In genomic region chr11:64245401-64245796, GRCh38 we compare ENCODE assay signal across 8 cellular contexts. TPM values are rescaled to one million over a fixed set of nuclear protein-coding genes. Genes with fewer than 3 reads are reported as not detected.
DNase-seq lines count a peak whose midpoint lies in the region; ATAC-seq and TF ChIP-seq lines count a peak whose summit lies in the region.

No MANE protein-coding gene starts in this region.

- H2AFZ ChIP-seq in trophoblast cell (ENCODE audit: insufficient read depth, low read length, poor library complexity), result no peak overlapping the region

- no peak for ATAC-seq in Right ventricle myocardium superior (ENCODE audit: poor library complexity)
- no peak for ATAC-seq in foreskin keratinocyte

- peak overlapping the region; percentile 78 for H3K14ac ChIP-seq in trophoblast cell (ENCODE audit: low read length)

- peak overlapping the region; percentile 89 for H3K4ac ChIP-seq in trophoblast cell (ENCODE audit: low read depth, low read length)

- H3K4me3 ChIP-seq in cardiac muscle cell (peak overlapping the region; percentile 48), trophoblast cell (ENCODE audit: low read depth, low read length) (peak overlapping the region; percentile 97)

- H3K27me3 ChIP-seq in cardiac muscle cell, result no peaks in the 10 kb centered on the region
- H3K27me3 ChIP-seq in foreskin keratinocyte, result no peaks in the 10 kb centered on the region
- H3K27me3 ChIP-seq in trophoblast cell (ENCODE audit: insufficient read depth, low read length), result no peaks in the 10 kb centered on the region

- no peak overlapping the region for H2BK5ac ChIP-seq in trophoblast cell (ENCODE audit: low read depth, low read length, poor library complexity)

- no CpG with 5 or more reads among the region's 6 CpGs for WGBS in trophoblast cell (ENCODE audit: extremely low coverage, insufficient coverage, insufficient read length)

- peak overlapping the region; percentile 23 for H2BK120ac ChIP-seq in trophoblast cell (ENCODE audit: insufficient read depth, low read length, poor library complexity)

- H3K27ac ChIP-seq in cardiac muscle cell (peak overlapping the region; percentile 26), foreskin keratinocyte (peak overlapping the region; percentile 78), trophoblast cell (ENCODE audit: low read depth, low read length) (peak overlapping the region; percentile 87)

- H4K91ac ChIP-seq in trophoblast cell (ENCODE audit: low read depth, low read length), result peak overlapping the region; percentile 67

- no peak for TF ChIP-seq CTCF in cardiac muscle cell (IDR thresholded peaks at IDR 0.05; ENCODE audit: low read depth, low read length)
- no peak for TF ChIP-seq CTCF in foreskin keratinocyte (conservative IDR thresholded peaks at IDR 0.05)

- H2BK12ac ChIP-seq in trophoblast cell (ENCODE audit: low read length), result no peak overlapping the region

- H3K9ac ChIP-seq in trophoblast cell (ENCODE audit: low read length), result peak overlapping the region; percentile 32

- H3K4me1 ChIP-seq in cardiac muscle cell (ENCODE audit: low read depth), result peaks cover 5% of the 10 kb centered on the region
- no peaks in the 10 kb centered on the region for H3K4me1 ChIP-seq in foreskin keratinocyte
- H3K4me1 ChIP-seq in trophoblast cell (ENCODE audit: control insufficient read depth in 1 of 2, insufficient read depth in 2 of 2, low read length in 2 of 2), result peaks cover 20 to 32% of the 10 kb centered on the region in 2 experiments

- no peak overlapping the region for H4K12ac ChIP-seq in trophoblast cell (ENCODE audit: low read depth, low read length)

- intact Hi-C loops in Right ventricle myocardium superior (cut with DNase I), result no loop called here

- H3K36me3 ChIP-seq in cardiac muscle cell (no peaks in the 10 kb centered on the region), trophoblast cell (ENCODE audit: control insufficient read depth in 1 of 2, insufficient read depth in 2 of 2, low read length in 2 of 2) (peaks cover 19 to 26% of the 10 kb centered on the region in 2 experiments)

- no peak overlapping the region for H3K23ac ChIP-seq in trophoblast cell (ENCODE audit: low read length)

- H3K18ac ChIP-seq in trophoblast cell (ENCODE audit: low read length), result peak overlapping the region; percentile 41

- H4K8ac ChIP-seq in trophoblast cell (ENCODE audit: low read depth, low read length), result peak overlapping the region; percentile 32

- H3K4me2 ChIP-seq in trophoblast cell (ENCODE audit: low read length), result peak overlapping the region; percentile 73

- H3K9me3 ChIP-seq in cardiac muscle cell (ENCODE audit: low read depth) (no peaks in the 10 kb centered on the region), trophoblast cell (ENCODE audit: insufficient read depth, low read depth, low read length) (peaks cover 4% of the 10 kb centered on the region)

- peaks cover 32% of the 10 kb centered on the region for H3K79me2 ChIP-seq in trophoblast cell (ENCODE audit: control insufficient read depth, insufficient read depth, low read length, poor library complexity)

- no peak for DNase-seq in cardiac muscle cell (ENCODE audit: low read depth in 1 of 2, low spot score in 1 of 2)
- no peak for DNase-seq in Right ventricle myocardium superior
- peak; percentile 45 for DNase-seq in activated CD4-positive, alpha-beta T cell treated with anti-CD3 and anti-CD28 coated beads, Interleukin-2, amount 50 U/mL, for 1 hour
- no peak for DNase-seq in foreskin keratinocyte
- DNase-seq in trophoblast cell, result no peak
- no peak for DNase-seq in pons (ENCODE audit: low spot score)
- no peak for DNase-seq in SW480 (ENCODE audit: low spot score)
- DNase-seq in NCI-H510A treated with DMSO at 0.1 percent for 48 hours (lab: John Stamatoyannopoulos, UW), result no peak

- no peak overlapping the region for H2AK5ac ChIP-seq in trophoblast cell (ENCODE audit: low read length)

- peaks cover 41% of the 10 kb centered on the region for H3K79me1 ChIP-seq in trophoblast cell (ENCODE audit: low read length)

RNA-seq across cellular contexts. Expression of gene PPP1R14B, which starts 1.3 kb away (rescaled TPM):
- total RNA-seq in cardiac muscle cell, result 220 and 240 TPM in 2 replicates
- 238 and 288 TPM in 2 replicates for polyA plus RNA-seq in cardiac muscle cell
- 123 TPM for total RNA-seq in Right ventricle myocardium superior
- 591 and 629 TPM in 2 replicates for total RNA-seq in foreskin keratinocyte
- polyA plus RNA-seq in foreskin keratinocyte, result 706 and 722 TPM in 2 replicates
- 390 and 396 TPM in 2 replicates for polyA plus RNA-seq in trophoblast cell (2013)

RNA-seq across cellular contexts. Expression of gene FKBP2, which starts 4.5 kb away (rescaled TPM):
- total RNA-seq in cardiac muscle cell (102 and 177 TPM in 2 replicates), Right ventricle myocardium superior (41.6 TPM), foreskin keratinocyte (79.5 and 84.0 TPM in 2 replicates)
- polyA plus RNA-seq in cardiac muscle cell (191 and 321 TPM in 2 replicates), foreskin keratinocyte (145 and 159 TPM in 2 replicates)
- 78.2 and 80.2 TPM in 2 replicates for polyA plus RNA-seq in trophoblast cell (2013)

RNA-seq across cellular contexts. Expression of gene PLCB3, which starts 5.9 kb away (rescaled TPM):
- total RNA-seq in cardiac muscle cell (20.3 and 24.7 TPM in 2 replicates), Right ventricle myocardium superior (11.3 TPM), foreskin keratinocyte (66.4 and 79.6 TPM in 2 replicates)
- polyA plus RNA-seq in cardiac muscle cell (10.6 and 11.0 TPM in 2 replicates), foreskin keratinocyte (37.1 and 40.6 TPM in 2 replicates)
- polyA plus RNA-seq in trophoblast cell (2013), result 26.2 and 26.8 TPM in 2 replicates

RNA-seq across cellular contexts. Expression of gene VEGFB, which starts 11.0 kb away (rescaled TPM):
- total RNA-seq in cardiac muscle cell (162 and 206 TPM in 2 replicates), Right ventricle myocardium superior (276 TPM), foreskin keratinocyte (38.3 and 41.3 TPM in 2 replicates)
- polyA plus RNA-seq in cardiac muscle cell (178 and 199 TPM in 2 replicates), foreskin keratinocyte (70.0 and 70.9 TPM in 2 replicates)
- polyA plus RNA-seq in trophoblast cell (2013), result 76.2 and 77.7 TPM in 2 replicates

RNA-seq across cellular contexts. Expression of gene DNAJC4, which starts 15.1 kb away (rescaled TPM):
- total RNA-seq in cardiac muscle cell (75.5 and 79.9 TPM in 2 replicates), Right ventricle myocardium superior (58.0 TPM), foreskin keratinocyte (12.7 and 14.1 TPM in 2 replicates)
- polyA plus RNA-seq in cardiac muscle cell (126 and 132 TPM in 2 replicates), foreskin keratinocyte (23.0 and 25.9 TPM in 2 replicates)
- polyA plus RNA-seq in trophoblast cell (2013), result 32.7 and 35.1 TPM in 2 replicates

Comparison
In these comparisons a context has a peak if more than half of its experiments do, and no peak if none do; other contexts are left out.
1. H3K27ac ChIP-seq: peak in every context shown above with its lines; median percentile 87 in trophoblast cell; 78 in foreskin keratinocyte; 26 in cardiac muscle cell.